19 cellular contexts compared by ENCODE assay signal in genomic region chr13:24685314-24685713, GRCh38. TPM values are rescaled to one million over a fixed set of nuclear protein-coding genes. Genes with fewer than 3 reads are reported as not detected.
"Had no signal": no experiment of that assay in that cellular context is flagged by ENCODE, and none has a peak within 500 bp of the region (broad histone marks: within the 10 kb centered on the region; RNA-seq: fewer than 3 reads in every experiment).

No MANE protein-coding gene starts in this region.

- H3K9ac ChIP-seq: parathyroid adenoma had no signal

- FAIRE-seq: kidney, small intestine had no signal

- H3K27ac ChIP-seq: adrenal gland, foreskin keratinocyte, parathyroid adenoma, right lobe of liver had no signal

- DNase-seq: activated CD4-positive, alpha-beta T cell treated with anti-CD3 and anti-CD28 coated beads, Interleukin-2, amount 10 ng/mL, durations not matched to agents 7 days and 5 days; activated CD8-positive, alpha-beta T cell treated with anti-CD3 and anti-CD28 coated beads, Interleukin-2, amount 10 ng/mL, durations not matched to agents 7 days and 5 days; activated effector memory CD4-positive, alpha-beta T cell treated with anti-CD3 and anti-CD28 coated beads, Interleukin-2, amount 50 U/mL, for 16 hours; activated naive CD4-positive, alpha-beta T cell treated with anti-CD3 and anti-CD28 coated beads, Interleukin-2, amount 50 U/mL, for 16 hours; adrenal gland; dermis blood vessel endothelial cell; glutamatergic neuron; kidney; right lobe of liver; small intestine; stimulated activated CD4-positive, alpha-beta T cell treated with anti-CD3 and anti-CD28 coated beads, Interleukin-2, amount 100 ng/mL, for 48 hours had no signal

- H3K79me2 ChIP-seq: parathyroid adenoma had no signal

- H3K9me3 ChIP-seq: adrenal gland, right lobe of liver had no signal

- H3K4me3 Mint-ChIP-seq: activated CD4-positive, alpha-beta T cell treated with anti-CD3 and anti-CD28 coated beads, Interleukin-2, amount 10 ng/mL, durations not matched to agents 7 days and 5 days; activated CD8-positive, alpha-beta T cell treated with anti-CD3 and anti-CD28 coated beads, Interleukin-2, amount 10 ng/mL, durations not matched to agents 7 days and 5 days; endodermal cell had no signal

- H3K27ac Mint-ChIP-seq: activated CD8-positive, alpha-beta T cell treated with anti-CD3 and anti-CD28 coated beads, Interleukin-2, amount 10 ng/mL, durations not matched to agents 7 days and 5 days; endodermal cell had no signal

- H3K27me3 ChIP-seq: foreskin keratinocyte had no signal

- H3K36me3 ChIP-seq: adrenal gland, right lobe of liver had no signal

- H3K4me3 ChIP-seq: adrenal gland, lung, right lobe of liver had no signal

- H3K9me3 Mint-ChIP-seq: activated CD4-positive, alpha-beta T cell treated with anti-CD3 and anti-CD28 coated beads, Interleukin-2, amount 10 ng/mL, durations not matched to agents 7 days and 5 days; endodermal cell had no signal

- ATAC-seq: left lobe of liver, right lobe of liver had no signal

RNA-seq across cellular contexts. Expression of gene ATP12A, which starts 5.1 kb away (rescaled TPM):
- total RNA-seq: dermis blood vessel endothelial cell, epithelial cell of proximal tubule, fibroblast of lung, left lobe of liver, mononuclear cell, right lobe of liver had no signal
- polyA plus RNA-seq: adrenal gland, fibroblast of lung, small intestine had no signal
